In the genomic region with DNA sequence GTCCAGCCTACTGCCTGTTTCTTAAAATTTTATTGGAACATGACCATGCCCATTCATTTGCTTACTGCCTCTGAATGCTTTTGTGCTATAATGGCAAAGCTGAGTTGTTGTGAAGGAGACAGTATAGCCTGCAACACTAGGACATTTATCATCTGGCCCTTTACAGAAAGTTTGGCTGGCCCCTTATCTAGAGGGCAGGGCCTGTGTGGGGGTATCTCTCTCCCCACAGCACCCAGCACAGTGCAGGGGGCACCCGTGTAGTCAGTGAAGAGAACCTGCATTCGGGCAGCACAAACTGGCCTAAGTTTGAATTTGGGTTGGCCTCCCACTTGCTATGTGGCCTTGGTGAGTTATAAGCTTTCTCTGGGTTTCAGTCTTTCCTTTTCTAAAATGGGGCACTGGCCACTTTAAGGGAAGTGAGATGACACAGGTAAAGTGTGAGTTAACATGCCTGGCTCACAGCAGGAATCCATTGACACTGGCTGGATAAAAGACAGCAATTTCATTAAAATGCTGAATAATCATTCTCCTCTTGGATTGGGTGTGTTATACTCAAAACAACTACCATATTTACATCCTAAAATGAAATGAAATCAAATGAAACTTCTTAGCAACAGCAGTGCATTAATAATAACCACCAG, we compare ENCODE assay signal across 2 cellular contexts.
TF ChIP-seq lines count a peak whose summit lies in the region.

No MANE protein-coding gene starts in this region.

TF ChIP-seq in HepG2, 621 proteins besides CTCF, POLR2A, EP300 and RAD21:
- no peak for TF ChIP-seq IRF2 (CRISPR knock-in tag; IDR thresholded peaks at IDR 0.05)
- TF ChIP-seq MAFK (conservative IDR thresholded peaks at IDR 0.05 in 1 of 2, IDR thresholded peaks at IDR 0.05 in 1 of 2; ENCODE audit: low read length in 2 of 2), result peak; percentile 77 to 84
- no peak for TF ChIP-seq JUND (CRISPR knock-in tag; IDR thresholded peaks at IDR 0.05)
- TF ChIP-seq MAFF (IDR thresholded peaks at IDR 0.05; ENCODE audit: low read depth, low read length), result peak; percentile 64; the same call in 1 of the 2 replicates

TF ChIP-seq in GM12878, 131 proteins besides CTCF, POLR2A, EP300 and RAD21:
- TF ChIP-seq, protein P1, sequence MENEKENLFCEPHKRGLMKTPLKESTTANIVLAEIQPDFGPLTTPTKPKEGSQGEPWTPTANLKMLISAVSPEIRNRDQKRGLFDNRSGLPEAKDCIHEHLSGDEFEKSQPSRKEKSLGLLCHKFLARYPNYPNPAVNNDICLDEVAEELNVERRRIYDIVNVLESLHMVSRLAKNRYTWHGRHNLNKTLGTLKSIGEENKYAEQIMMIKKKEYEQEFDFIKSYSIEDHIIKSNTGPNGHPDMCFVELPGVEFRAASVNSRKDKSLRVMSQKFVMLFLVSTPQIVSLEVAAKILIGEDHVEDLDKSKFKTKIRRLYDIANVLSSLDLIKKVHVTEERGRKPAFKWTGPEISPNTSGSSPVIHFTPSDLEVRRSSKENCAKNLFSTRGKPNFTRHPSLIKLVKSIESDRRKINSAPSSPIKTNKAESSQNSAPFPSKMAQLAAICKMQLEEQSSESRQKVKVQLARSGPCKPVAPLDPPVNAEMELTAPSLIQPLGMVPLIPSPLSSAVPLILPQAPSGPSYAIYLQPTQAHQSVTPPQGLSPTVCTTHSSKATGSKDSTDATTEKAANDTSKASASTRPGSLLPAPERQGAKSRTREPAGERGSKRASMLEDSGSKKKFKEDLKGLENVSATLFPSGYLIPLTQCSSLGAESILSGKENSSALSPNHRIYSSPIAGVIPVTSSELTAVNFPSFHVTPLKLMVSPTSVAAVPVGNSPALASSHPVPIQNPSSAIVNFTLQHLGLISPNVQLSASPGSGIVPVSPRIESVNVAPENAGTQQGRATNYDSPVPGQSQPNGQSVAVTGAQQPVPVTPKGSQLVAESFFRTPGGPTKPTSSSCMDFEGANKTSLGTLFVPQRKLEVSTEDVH (IDR thresholded peaks at IDR 0.05; ENCODE audit: low read depth, partially characterized antibody), result no peak
- TF ChIP-seq SPI1 (IDR thresholded peaks at IDR 0.05; ENCODE audit: borderline replicate concordance, insufficient read depth, low read depth, low read length), result peak; percentile 32; the same call in 1 of the 2 replicates
